8 cellular contexts compared by ENCODE assay signal in genomic region chr14:21978184-21978998, GRCh38.
DNase-seq lines count a peak whose midpoint lies in the region; ATAC-seq and TF ChIP-seq lines count a peak whose summit lies in the region.

No MANE protein-coding gene starts in this region.

- no peaks in the 10 kb centered on the region for H3K9me3 ChIP-seq in cardiac muscle cell (ENCODE audit: low read depth)
- no peaks in the 10 kb centered on the region for H3K9me3 ChIP-seq in tibial artery

- H3K27me3 ChIP-seq in cardiac muscle cell (peaks cover 25% of the 10 kb centered on the region), tibial artery (no peaks in the 10 kb centered on the region)

- H3K4me3 ChIP-seq in cardiac muscle cell (no peak overlapping the region), tibial artery (no peak overlapping the region)

- TF ChIP-seq CTCF in cardiac muscle cell (IDR thresholded peaks at IDR 0.05; ENCODE audit: low read depth, low read length) (peak; percentile 81), tibial artery (IDR thresholded peaks at IDR 0.05) (peak in 1 of 2 experiments; percentile 24)

- peak; percentile 43 to 61 for DNase-seq in cardiac muscle cell (ENCODE audit: low read depth in 1 of 2, low spot score in 1 of 2)
- DNase-seq in Right ventricle myocardium inferior (ENCODE audit: missing footprints), result no peak
- peak; percentile 43 for DNase-seq in LoVo (ENCODE audit: low spot score)
- peak; percentile 34 to 65 for DNase-seq in activated CD4-positive, alpha-beta T cell treated with anti-CD3 and anti-CD28 coated beads for 4 hours
- DNase-seq in effector CD4-positive, alpha-beta T cell, result peak; percentile 48
- DNase-seq in myocyte (ENCODE audit: low read depth), result peak; percentile 11
- no peak for DNase-seq in tibial artery

- ATAC-seq in Right ventricle myocardium inferior (no peak), GM21381 (IDR thresholded peaks at IDR 0.05; ENCODE audit: unreplicated experiment) (no peak)

- no peaks in the 10 kb centered on the region for H3K4me1 ChIP-seq in cardiac muscle cell (ENCODE audit: low read depth)
- H3K4me1 ChIP-seq in tibial artery, result no peaks in the 10 kb centered on the region

- no peak overlapping the region for H3K27ac ChIP-seq in cardiac muscle cell
- H3K27ac ChIP-seq in tibial artery, result no peak overlapping the region

- H3K36me3 ChIP-seq in cardiac muscle cell (no peaks in the 10 kb centered on the region), tibial artery (no peaks in the 10 kb centered on the region)

- intact Hi-C loops in Right ventricle myocardium inferior (cut with DNase I) (no loop called here), tibial artery (cut with DNase I; ENCODE audit: low total_unique reads) (no loop called here)

Comparison
In these comparisons a context has a peak if more than half of its experiments do, and no peak if none do; other contexts are left out.
1. DNase-seq: peak in cardiac muscle cell (2 of 2), LoVo (single experiment), activated CD4-positive, alpha-beta T cell treated with anti-CD3 and anti-CD28 coated beads for 4 hours (2 of 2), effector CD4-positive, alpha-beta T cell (single experiment) and myocyte (single experiment); none in Right ventricle myocardium inferior (single experiment) and tibial artery (0 of 2).